In genomic region chr10:107144490-107144889, GRCh38 we compare ENCODE assay signal across 21 cellular contexts. TPM values are rescaled to one million over a fixed set of nuclear protein-coding genes. Genes with fewer than 3 reads are reported as not detected.
A peak's percentile ranks its signal among the peaks of the same experiment; 100 is the strongest.
DNase-seq lines count a peak whose midpoint lies in the region; ATAC-seq and TF ChIP-seq lines count a peak whose summit lies in the region.
"Had no signal": no experiment of that assay in that cellular context is flagged by ENCODE, and none has a peak within 500 bp of the region (broad histone marks: within the 10 kb centered on the region; RNA-seq: fewer than 3 reads in every experiment).

No MANE protein-coding gene starts in this region.

- TF ChIP-seq EP300 in esophagus muscularis mucosa (IDR thresholded peaks at IDR 0.05): no peak

- no peak overlapping the region for H4K91ac ChIP-seq in H9 (ENCODE audit: insufficient read length, low read depth, low read length)

- H3K4ac ChIP-seq in H9 (ENCODE audit: low read depth, low read length): no peak overlapping the region

- no peaks in the 10 kb centered on the region for H3K9me3 ChIP-seq in H9 (ENCODE audit: control insufficient read depth, low read depth, low read length)
- H3K9me3 ChIP-seq in esophagus muscularis mucosa: no peaks in the 10 kb centered on the region
- no peaks in the 10 kb centered on the region for H3K9me3 ChIP-seq in CD8-positive, alpha-beta memory T cell (ENCODE audit: low read length)
- H3K9me3 ChIP-seq: Peyer's patch, upper lobe of left lung had no signal

- no peak overlapping the region for H3K14ac ChIP-seq in H9 (ENCODE audit: insufficient read depth, low read length)

- H2BK15ac ChIP-seq in H9 (ENCODE audit: low read depth, low read length): no peak overlapping the region

- H3K23ac ChIP-seq in H9 (ENCODE audit: insufficient read length, low read depth, low read length): no peak overlapping the region

- no peak overlapping the region for H2AK5ac ChIP-seq in H9 (ENCODE audit: insufficient read length, low read length)

- H3K27me3 ChIP-seq in H9 (ENCODE audit: insufficient read depth, low read length): no peaks in the 10 kb centered on the region
- H3K27me3 ChIP-seq in esophagus muscularis mucosa: no peaks in the 10 kb centered on the region
- no peaks in the 10 kb centered on the region for H3K27me3 ChIP-seq in CD8-positive, alpha-beta memory T cell (ENCODE audit: insufficient read depth, low read length, poor library complexity, severe bottlenecking)
- H3K27me3 ChIP-seq: Peyer's patch, upper lobe of left lung had no signal

- H3K4me3 Mint-ChIP-seq in H9: no peak overlapping the region
- H3K4me3 Mint-ChIP-seq in progenitor cell of endocrine pancreas (ENCODE audit: low read depth): no peak overlapping the region
- no peak overlapping the region for H3K4me3 Mint-ChIP-seq in CD8-positive, alpha-beta memory T cell
- H3K4me3 Mint-ChIP-seq: activated CD4-positive, alpha-beta T cell treated with anti-CD3 and anti-CD28 coated beads, Interleukin-2, amount 10 ng/mL, durations not matched to agents 24 days and 14 days; memory B cell; stimulated activated memory B cell treated with anti-CD40 and anti-IgM and Interleukin-4, amounts not matched to agents 10 μg/mL and 1 μg/mL and 100 μg/mL, for 72 hours; T-helper 17 cell had no signal

- H3K79me2 ChIP-seq in H9 (ENCODE audit: insufficient read depth, low read length): no peaks in the 10 kb centered on the region

- H4K20me1 ChIP-seq in H9 (ENCODE audit: control insufficient read depth, insufficient read depth, insufficient read length): no peaks in the 10 kb centered on the region

- TF ChIP-seq CTCF in H9 (conservative IDR thresholded peaks at IDR 0.05) (0 out of 3 replicates have a peak, but pooled peaks have one; percentile 25), esophagus muscularis mucosa (IDR thresholded peaks at IDR 0.05) (peak in 2 of 3 experiments; percentile 12 to 21), progenitor cell of endocrine pancreas (IDR thresholded peaks at IDR 0.05; ENCODE audit: unreplicated experiment) (peak; percentile 20)

- H3K9me3 Mint-ChIP-seq in H9: no peaks in the 10 kb centered on the region
- H3K9me3 Mint-ChIP-seq in progenitor cell of endocrine pancreas (ENCODE audit: low read depth): no peaks in the 10 kb centered on the region
- peaks cover 2 to 13% (median 12%) of the 10 kb centered on the region in 5 donors for H3K9me3 Mint-ChIP-seq in CD8-positive, alpha-beta memory T cell

- H3K36me3 Mint-ChIP-seq in H9 (ENCODE audit: insufficient read depth in 1 of 3, low read depth in 3 of 3): no peaks in the 10 kb centered on the region
- no peaks in the 10 kb centered on the region for H3K36me3 Mint-ChIP-seq in progenitor cell of endocrine pancreas (ENCODE audit: insufficient read depth)
- peaks cover 0 to 2% (median 0%) of the 10 kb centered on the region in 3 donors for H3K36me3 Mint-ChIP-seq in CD8-positive, alpha-beta memory T cell
- H3K36me3 Mint-ChIP-seq: activated naive CD4-positive, alpha-beta T cell treated with anti-CD3 and anti-CD28 coated beads, Interleukin-2, amount 50 U/mL, for 72 hours; memory B cell; stimulated activated memory B cell treated with anti-CD40 and anti-IgM and Interleukin-4, amounts not matched to agents 10 μg/mL and 1 μg/mL and 100 μg/mL, for 72 hours had no signal

- H2BK12ac ChIP-seq in H9 (ENCODE audit: insufficient read length, low read depth, low read length): no peak overlapping the region

- no peak overlapping the region for H2BK120ac ChIP-seq in H9 (ENCODE audit: low read depth, low read length, poor library complexity, severe bottlenecking)

- no peaks in the 10 kb centered on the region for H3K23me2 ChIP-seq in H9 (ENCODE audit: insufficient read length, low read depth, low read length, poor library complexity, severe bottlenecking)

- no peak overlapping the region for H2BK5ac ChIP-seq in H9 (ENCODE audit: insufficient read length, low read length)

- CTCF ChIA-PET in CD8-positive, alpha-beta memory T cell (lab: Charles Lee): no interaction called here

- TF ChIP-seq POLR2A in esophagus muscularis mucosa (IDR thresholded peaks at IDR 0.05; ENCODE audit: low read depth): no peak

- no peak overlapping the region for H3K27ac ChIP-seq in H9 (ENCODE audit: insufficient read length, low read depth, low read length)
- H3K27ac ChIP-seq in esophagus muscularis mucosa (replicated peaks in 1 of 4): no peak overlapping the region
- H3K27ac ChIP-seq in CD8-positive, alpha-beta memory T cell (ENCODE audit: low read depth, low read length): no peak overlapping the region
- H3K27ac ChIP-seq: C4-2B, Peyer's patch, upper lobe of left lung had no signal

- H3K79me1 ChIP-seq in H9 (ENCODE audit: insufficient read depth, low read depth, low read length, poor library complexity, severe bottlenecking): no peaks in the 10 kb centered on the region

- no peak overlapping the region for H2AFZ ChIP-seq in H9 (ENCODE audit: low read length)

- no peak overlapping the region for H3K9ac ChIP-seq in H9 (ENCODE audit: extremely low read depth, insufficient read length, low read length)

- H3K4me1 ChIP-seq in H9 (ENCODE audit: insufficient read depth, low read length): no peaks in the 10 kb centered on the region
- no peaks in the 10 kb centered on the region for H3K4me1 ChIP-seq in esophagus muscularis mucosa
- no peaks in the 10 kb centered on the region for H3K4me1 ChIP-seq in CD8-positive, alpha-beta memory T cell (ENCODE audit: insufficient read depth, low read length)
- H3K4me1 ChIP-seq: Peyer's patch, upper lobe of left lung had no signal

- no peak for ATAC-seq in HG03378 (IDR thresholded peaks at IDR 0.05; ENCODE audit: unreplicated experiment)
- ATAC-seq: activated naive CD4-positive, alpha-beta T cell treated with anti-CD3 and anti-CD28 coated beads, Interleukin-2, amount 50 U/mL, for 72 hours; stimulated activated memory B cell treated with anti-CD40 and anti-IgM and Interleukin-4, amounts not matched to agents 10 μg/mL and 1 μg/mL and 100 μg/mL, for 72 hours; T-helper 17 cell had no signal

- no peak overlapping the region for H3K4me2 ChIP-seq in H9 (ENCODE audit: insufficient read depth, insufficient read length, low read length)

- H3K4me3 ChIP-seq in esophagus muscularis mucosa: no peak overlapping the region
- no peak overlapping the region for H3K4me3 ChIP-seq in CD8-positive, alpha-beta memory T cell (ENCODE audit: low read length)
- H3K4me3 ChIP-seq: Peyer's patch, upper lobe of left lung had no signal

- H3K27me3 Mint-ChIP-seq in H9 (ENCODE audit: low read depth): no peaks in the 10 kb centered on the region; the same call in 1 of the 2 replicates
- H3K27me3 Mint-ChIP-seq in progenitor cell of endocrine pancreas: no peaks in the 10 kb centered on the region
- H3K27me3 Mint-ChIP-seq in CD8-positive, alpha-beta memory T cell: no peaks in the 10 kb centered on the region
- H3K27me3 Mint-ChIP-seq: activated CD4-positive, alpha-beta T cell treated with anti-CD3 and anti-CD28 coated beads, Interleukin-2, amount 10 ng/mL, durations not matched to agents 24 days and 14 days; stimulated activated memory B cell treated with anti-CD40 and anti-IgM and Interleukin-4, amounts not matched to agents 10 μg/mL and 1 μg/mL and 100 μg/mL, for 72 hours; T-helper 17 cell had no signal

- H3K27ac Mint-ChIP-seq in H9 (no peak overlapping the region), progenitor cell of endocrine pancreas (no peak overlapping the region)
- no peak overlapping the region for H3K27ac Mint-ChIP-seq in CD8-positive, alpha-beta memory T cell
- H3K27ac Mint-ChIP-seq: activated CD4-positive, alpha-beta T cell treated with anti-CD3 and anti-CD28 coated beads, Interleukin-2, amount 10 ng/mL, durations not matched to agents 24 days and 14 days; activated naive CD4-positive, alpha-beta T cell treated with anti-CD3 and anti-CD28 coated beads, Interleukin-2, amount 50 U/mL, for 72 hours; memory B cell; stimulated activated memory B cell treated with anti-CD40 and anti-IgM and Interleukin-4, amounts not matched to agents 10 μg/mL and 1 μg/mL and 100 μg/mL, for 72 hours; T-helper 17 cell had no signal

- H3K36me3 ChIP-seq in esophagus muscularis mucosa: no peaks in the 10 kb centered on the region
- no peaks in the 10 kb centered on the region for H3K36me3 ChIP-seq in CD8-positive, alpha-beta memory T cell (ENCODE audit: insufficient read depth, low read length)
- H3K36me3 ChIP-seq: Peyer's patch, upper lobe of left lung had no signal

- H3K56ac ChIP-seq in H9 (ENCODE audit: insufficient read length, low read depth, low read length): no peak overlapping the region

- intact Hi-C loops in esophagus muscularis mucosa (cut with DNase I): no loop called here

- no CpG with 5 or more reads among the region's 4 CpGs for WGBS in H9 (ENCODE audit: extremely low coverage, insufficient read length, low lambda C conversion rate)
- 47% methylated on average over 3 of the region's 4 CpGs for WGBS in esophagus muscularis mucosa

- no peak overlapping the region for H3T11ph ChIP-seq in H9 (ENCODE audit: low read length)

- H3K18ac ChIP-seq in H9 (ENCODE audit: insufficient read length, low read depth, low read length): no peak overlapping the region

- H4K5ac ChIP-seq in H9 (ENCODE audit: insufficient read length, low read depth, low read length): no peak overlapping the region

- no peak overlapping the region for H4K8ac ChIP-seq in H9 (replicated peaks; ENCODE audit: insufficient read length, low read depth, low read length)

- DNase-seq in H9 (peak; percentile 41), RKO (ENCODE audit: low spot score) (peak; percentile 3), esophagus muscularis mucosa (ENCODE audit: extremely low spot score) (no peak), progenitor cell of endocrine pancreas (ENCODE audit: low spot score, unreplicated experiment) (peak; percentile 23), NCI-H526 treated with DMSO at 0.1 percent for 48 hours (lab: John Stamatoyannopoulos, UW) (no peak)
- no peak for DNase-seq in CD8-positive, alpha-beta memory T cell
- DNase-seq: activated CD4-positive, alpha-beta T cell treated with anti-CD3 and anti-CD28 coated beads, Interleukin-2, amount 10 ng/mL, durations not matched to agents 24 days and 14 days; activated T-cell treated with anti-CD3 and anti-CD28 coated beads, Interleukin-2, amount 50 U/mL, for 1 hour; DND-41; NCI-H187 treated with DMSO at 0.1 percent for 48 hours; NCI-H510A; Peyer's patch; T-helper 17 cell; upper lobe of left lung had no signal

- POLR2A ChIA-PET in CD8-positive, alpha-beta memory T cell (lab: Charles Lee): no interaction called here

- peaks cover 3 to 4% of the 10 kb centered on the region in 2 experiments; a peak in 1 of 4 replicates for H3K4me1 Mint-ChIP-seq in H9
- H3K4me1 Mint-ChIP-seq in progenitor cell of endocrine pancreas (ENCODE audit: low read depth): no peaks in the 10 kb centered on the region
- no peaks in the 10 kb centered on the region for H3K4me1 Mint-ChIP-seq in CD8-positive, alpha-beta memory T cell
- H3K4me1 Mint-ChIP-seq: activated CD4-positive, alpha-beta T cell treated with anti-CD3 and anti-CD28 coated beads, Interleukin-2, amount 10 ng/mL, durations not matched to agents 24 days and 14 days; memory B cell; stimulated activated memory B cell treated with anti-CD40 and anti-IgM and Interleukin-4, amounts not matched to agents 10 μg/mL and 1 μg/mL and 100 μg/mL, for 72 hours; T-helper 17 cell had no signal

- H2BK20ac ChIP-seq in H9 (ENCODE audit: low read depth, low read length, poor library complexity, severe bottlenecking): no peak overlapping the region

RNA-seq across cellular contexts. Expression of gene SORCS1, which starts 20.0 kb away (rescaled TPM):
- 1.3 and 1.7 TPM in 2 replicates for total RNA-seq in H9 (2021)
- 10 to 100 TPM in 2 of 4 donors, 1 to 10 TPM in 2; 7.1 to 16.7 (median 10.7) TPM for total RNA-seq in esophagus muscularis mucosa
- total RNA-seq in progenitor cell of endocrine pancreas: 13.6 and 14.1 TPM in 2 replicates
- not detected for total RNA-seq in CD8-positive, alpha-beta memory T cell
- not detected for polyA plus RNA-seq in CD8-positive, alpha-beta memory T cell
- total RNA-seq: activated CD4-positive, alpha-beta T cell treated with anti-CD3 and anti-CD28 coated beads, Interleukin-2, amount 10 ng/mL, durations not matched to agents 24 days and 14 days; activated naive CD4-positive, alpha-beta T cell treated with anti-CD3 and anti-CD28 coated beads, Interleukin-2, amount 50 U/mL, for 72 hours; bronchial epithelial cell; M059J; T-helper 17 cell had no signal

Comparison
In these comparisons a context has a peak if more than half of its experiments do, and no peak if none do; other contexts are left out.
1. DNase-seq: peak in H9 (single experiment), RKO (single experiment) and progenitor cell of endocrine pancreas (single experiment); none in esophagus muscularis mucosa (single experiment), NCI-H526 treated with DMSO at 0.1 percent for 48 hours (single experiment) and CD8-positive, alpha-beta memory T cell (0 of 5).
2. Peak in every context shown above with its lines, with median percentiles within 50 percentile points of each other: CTCF ChIP-seq.